ENCODE assay signal across 24 cellular contexts in the genomic region with DNA sequence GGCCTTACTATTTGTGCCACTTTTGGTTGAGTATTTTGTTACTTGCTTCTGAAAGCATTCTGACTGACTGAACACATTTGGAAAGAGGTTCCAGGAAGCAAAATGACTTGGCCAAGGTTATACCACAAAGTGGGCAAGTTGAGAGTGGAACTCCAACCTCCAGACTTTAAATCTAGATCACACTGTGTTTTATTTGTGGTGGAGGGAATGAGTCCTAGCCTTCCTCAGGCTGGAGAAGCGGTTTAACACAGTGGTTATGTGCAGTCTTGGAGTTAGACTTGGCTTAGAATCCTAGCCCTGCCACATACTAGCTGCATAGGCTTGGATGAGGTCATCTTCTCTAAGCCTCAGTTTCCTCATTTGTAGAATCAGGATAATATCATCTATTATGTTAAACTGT. TPM values are rescaled to one million over a fixed set of nuclear protein-coding genes. Genes with fewer than 3 reads are reported as not detected.
DNase-seq lines count a peak whose midpoint lies in the region; ATAC-seq, FAIRE-seq and TF ChIP-seq lines count a peak whose summit lies in the region.
"Had no signal": no experiment of that assay in that cellular context is flagged by ENCODE, and none has a peak within 500 bp of the region (broad histone marks: within the 10 kb centered on the region; RNA-seq: fewer than 3 reads in every experiment).

No MANE protein-coding gene starts in this region.

- intact Hi-C loops in activated CD4-positive, alpha-beta T cell treated with anti-CD3 and anti-CD28 coated beads for 36 hours (cut with DNase I, micrococcal nuclease): no loop called here
- intact Hi-C loops in activated CD4-positive, alpha-beta T cell treated with anti-CD3 and anti-CD28 coated beads, Interleukin-2, amount 10 ng/mL, durations not matched to agents 24 days and 14 days (cut with micrococcal nuclease): no loop called here
- intact Hi-C loops in endothelial cell of umbilical vein (cut with micrococcal nuclease) (no loop called here), PC-9 (cut with micrococcal nuclease; ENCODE audit: unreplicated experiment) (no loop called here)

- H3K79me2 ChIP-seq in endothelial cell of umbilical vein (ENCODE audit: control insufficient read depth, insufficient read depth, low read length) (no peaks in the 10 kb centered on the region), PC-9 (ENCODE audit: low read depth) (peaks cover 7% of the 10 kb centered on the region; the same call in 1 of the 2 replicates)

- H3K4me2 ChIP-seq in endothelial cell of umbilical vein (ENCODE audit: insufficient read depth, low read length): no peak overlapping the region
- H3K4me2 ChIP-seq in PC-9: no peak overlapping the region
- H3K4me2 ChIP-seq: BLaER1, GM23338 had no signal

- H3K4me1 ChIP-seq in endothelial cell of umbilical vein (ENCODE audit: control insufficient read depth, extremely low read depth, insufficient read depth, low read length): no peaks in the 10 kb centered on the region
- H3K4me1 ChIP-seq in PC-9 (replicated peaks; ENCODE audit: insufficient read depth): peaks cover 12% of the 10 kb centered on the region; the same call in 1 of the 2 replicates
- H3K4me1 ChIP-seq: BLaER1 had no signal

- H3K9me3 Mint-ChIP-seq in activated CD4-positive, alpha-beta T cell treated with anti-CD3 and anti-CD28 coated beads for 36 hours (ENCODE audit: low read depth): no peaks in the 10 kb centered on the region
- H3K9me3 Mint-ChIP-seq in activated CD4-positive, alpha-beta T cell treated with anti-CD3 and anti-CD28 coated beads, Interleukin-2, amount 10 ng/mL, durations not matched to agents 24 days and 14 days: no peaks in the 10 kb centered on the region
- no peaks in the 10 kb centered on the region for H3K9me3 Mint-ChIP-seq in activated naive CD8-positive, alpha-beta T cell treated with anti-CD3 and anti-CD28 coated beads, Interleukin-2, amount 50 U/mL, for 24 hours
- no peaks in the 10 kb centered on the region for H3K9me3 Mint-ChIP-seq in activated naive CD8-positive, alpha-beta T cell treated with anti-CD3 and anti-CD28 coated beads for 36 hours
- H3K9me3 Mint-ChIP-seq: CD4-positive, CD25-positive, alpha-beta regulatory T cell; CD8-positive, alpha-beta T cell; GM23338 had no signal

- no peak overlapping the region for H2AFZ ChIP-seq in endothelial cell of umbilical vein (ENCODE audit: low read depth, low read length)
- no peak overlapping the region for H2AFZ ChIP-seq in PC-9
- H2AFZ ChIP-seq: GM23338 had no signal

- peaks cover 27% of the 10 kb centered on the region for H3K4me1 Mint-ChIP-seq in activated CD4-positive, alpha-beta T cell treated with anti-CD3 and anti-CD28 coated beads for 36 hours
- no peaks in the 10 kb centered on the region for H3K4me1 Mint-ChIP-seq in activated CD4-positive, alpha-beta T cell treated with anti-CD3 and anti-CD28 coated beads, Interleukin-2, amount 10 ng/mL, durations not matched to agents 24 days and 14 days
- peaks cover 30% of the 10 kb centered on the region for H3K4me1 Mint-ChIP-seq in activated naive CD8-positive, alpha-beta T cell treated with anti-CD3 and anti-CD28 coated beads, Interleukin-2, amount 50 U/mL, for 24 hours
- peaks cover 20% of the 10 kb centered on the region for H3K4me1 Mint-ChIP-seq in activated naive CD8-positive, alpha-beta T cell treated with anti-CD3 and anti-CD28 coated beads for 36 hours
- H3K4me1 Mint-ChIP-seq: GM23338 had no signal

- H3K27me3 ChIP-seq in endothelial cell of umbilical vein (ENCODE audit: control insufficient read depth in 2 of 2, insufficient read depth in 2 of 2, low read length in 2 of 2) (no peaks in the 10 kb centered on the region), PC-9 (ENCODE audit: insufficient read depth, low read depth) (no peaks in the 10 kb centered on the region)
- H3K27me3 ChIP-seq: BLaER1 had no signal

- H3K36me3 Mint-ChIP-seq in activated CD4-positive, alpha-beta T cell treated with anti-CD3 and anti-CD28 coated beads for 36 hours (ENCODE audit: low read depth): peaks cover 7% of the 10 kb centered on the region
- H3K36me3 Mint-ChIP-seq in activated CD4-positive, alpha-beta T cell treated with anti-CD3 and anti-CD28 coated beads, Interleukin-2, amount 10 ng/mL, durations not matched to agents 24 days and 14 days (ENCODE audit: low read depth): no peaks in the 10 kb centered on the region
- no peaks in the 10 kb centered on the region for H3K36me3 Mint-ChIP-seq in activated naive CD8-positive, alpha-beta T cell treated with anti-CD3 and anti-CD28 coated beads, Interleukin-2, amount 50 U/mL, for 24 hours (ENCODE audit: low read depth)
- peaks cover 6% of the 10 kb centered on the region for H3K36me3 Mint-ChIP-seq in activated naive CD8-positive, alpha-beta T cell treated with anti-CD3 and anti-CD28 coated beads for 36 hours

- no peaks in the 10 kb centered on the region for H3K9me2 ChIP-seq in PC-9 (ENCODE audit: insufficient read depth)

- FAIRE-seq in endothelial cell of umbilical vein (lab: Jason Lieb, UNC): peak; percentile 24
- FAIRE-seq: A204.1, G401.6, GM12892, GM19239, H54 had no signal

- H4K20me1 ChIP-seq in endothelial cell of umbilical vein (replicated peaks; ENCODE audit: control insufficient read depth, extremely low read depth, insufficient read depth, low read length): no peaks in the 10 kb centered on the region
- no peaks in the 10 kb centered on the region for H4K20me1 ChIP-seq in PC-9 (ENCODE audit: insufficient read depth)
- H4K20me1 ChIP-seq: BLaER1 had no signal

- H3K4me3 ChIP-seq in endothelial cell of umbilical vein (replicated peaks in 1 of 3; ENCODE audit: insufficient read depth in 1 of 3, low read depth in 1 of 3, low read length in 3 of 3) (no peak overlapping the region), PC-9 (no peak overlapping the region)
- H3K4me3 ChIP-seq: BLaER1, GM23338 had no signal

- DNase-seq in activated CD4-positive, alpha-beta T cell treated with anti-CD3 and anti-CD28 coated beads for 36 hours: no peak
- no peak for DNase-seq in activated CD4-positive, alpha-beta T cell treated with anti-CD3 and anti-CD28 coated beads, Interleukin-2, amount 10 ng/mL, durations not matched to agents 24 days and 14 days
- DNase-seq in activated naive CD8-positive, alpha-beta T cell treated with anti-CD3 and anti-CD28 coated beads, Interleukin-2, amount 50 U/mL, for 24 hours: no peak
- DNase-seq in activated naive CD8-positive, alpha-beta T cell treated with anti-CD3 and anti-CD28 coated beads for 36 hours: no peak
- no peak for DNase-seq in endothelial cell of umbilical vein (ENCODE audit: low read depth, low spot score)
- no peak for DNase-seq in PC-9
- DNase-seq: Caco-2; CD4-positive, CD25-positive, alpha-beta regulatory T cell; CD8-positive, alpha-beta T cell; DMS153; DND-41; HCEC 1CT had no signal

- POLR2A ChIA-PET in activated CD4-positive, alpha-beta T cell treated with anti-CD3 and anti-CD28 coated beads for 36 hours (lab: Charles Lee): no interaction called here
- POLR2A ChIA-PET in endothelial cell of umbilical vein (lab: Charles Lee): no interaction called here
- POLR2A ChIA-PET in PC-9 (lab: Charles Lee; ENCODE audit: unreplicated experiment): no interaction called here

- H3K36me3 ChIP-seq in endothelial cell of umbilical vein (ENCODE audit: control insufficient read depth in 2 of 2, extremely low read depth in 1 of 2, insufficient read depth in 2 of 2, low read length in 2 of 2) (no peaks in the 10 kb centered on the region), PC-9 (ENCODE audit: low read depth) (no peaks in the 10 kb centered on the region)
- H3K36me3 ChIP-seq: BLaER1 had no signal

- CTCF ChIA-PET in activated CD4-positive, alpha-beta T cell treated with anti-CD3 and anti-CD28 coated beads for 36 hours (lab: Charles Lee): interaction anchor here (0.8 kb wide), 1 partner anchor 13 kb away, joined by 3 read pairs; no protein-coding TSS in a partner anchor
- CTCF ChIA-PET in endothelial cell of umbilical vein (lab: Charles Lee) (interaction anchor here (1.1 kb wide), 1 partner anchor 48 kb away, joined by 3 read pairs; no protein-coding TSS in a partner anchor), PC-9 (lab: Charles Lee) (no interaction called here)

- dilution Hi-C loops in endothelial cell of umbilical vein (cut with MboI; ENCODE audit: extremely low pct_ligation_motif_present, low sequenced_read_pairs): no loop called here

- H3K9ac ChIP-seq in endothelial cell of umbilical vein (replicated peaks; ENCODE audit: extremely low read depth, insufficient read depth, low read length): no peak overlapping the region
- H3K9ac ChIP-seq: BLaER1 had no signal

- no peak for TF ChIP-seq POLR2A in endothelial cell of umbilical vein (IDR thresholded peaks at IDR 0.05; ENCODE audit: low read depth, low read length)

- peak; percentile 44 for ATAC-seq in activated CD4-positive, alpha-beta T cell treated with anti-CD3 and anti-CD28 coated beads for 36 hours
- ATAC-seq in activated naive CD8-positive, alpha-beta T cell treated with anti-CD3 and anti-CD28 coated beads, Interleukin-2, amount 50 U/mL, for 24 hours: peak; percentile 62
- no peak for ATAC-seq in GM19455 (IDR thresholded peaks at IDR 0.05; ENCODE audit: unreplicated experiment)
- ATAC-seq: CD8-positive, alpha-beta T cell; GM23338 had no signal

- H3F3A ChIP-seq in PC-9 (ENCODE audit: insufficient read depth, low read depth): no peaks in the 10 kb centered on the region

- H3K27ac ChIP-seq in VCaP (peak overlapping the region; percentile 60; the same call in 1 of the 2 replicates), endothelial cell of umbilical vein (ENCODE audit: insufficient read depth, low read depth, low read length) (no peak overlapping the region), PC-9 (no peak overlapping the region)
- H3K27ac ChIP-seq: 22Rv1, BLaER1, C4-2B had no signal

- no peak overlapping the region for H3K27ac Mint-ChIP-seq in activated CD4-positive, alpha-beta T cell treated with anti-CD3 and anti-CD28 coated beads for 36 hours
- no peak overlapping the region for H3K27ac Mint-ChIP-seq in activated CD4-positive, alpha-beta T cell treated with anti-CD3 and anti-CD28 coated beads, Interleukin-2, amount 10 ng/mL, durations not matched to agents 24 days and 14 days
- no peak overlapping the region for H3K27ac Mint-ChIP-seq in activated naive CD8-positive, alpha-beta T cell treated with anti-CD3 and anti-CD28 coated beads, Interleukin-2, amount 50 U/mL, for 24 hours
- no peak overlapping the region for H3K27ac Mint-ChIP-seq in activated naive CD8-positive, alpha-beta T cell treated with anti-CD3 and anti-CD28 coated beads for 36 hours
- H3K27ac Mint-ChIP-seq: B cell; CD4-positive, CD25-positive, alpha-beta regulatory T cell; CD8-positive, alpha-beta T cell; GM23338 had no signal

- H3K9me3 ChIP-seq in endothelial cell of umbilical vein (replicated peaks; ENCODE audit: control insufficient read depth, insufficient read depth, low read length) (no peaks in the 10 kb centered on the region), PC-9 (ENCODE audit: insufficient read depth, low read depth) (no peaks in the 10 kb centered on the region)
- H3K9me3 ChIP-seq: BLaER1, Caco-2 had no signal

- H3K9me1 ChIP-seq in endothelial cell of umbilical vein (replicated peaks; ENCODE audit: control insufficient read depth, extremely low read depth, insufficient read depth, low read length): no peaks in the 10 kb centered on the region

- no TSS peak for BruUV-seq in endothelial cell of umbilical vein (replicated peaks; lab: Mats Ljungman, UMichigan)
- no TSS peak for BruUV-seq in PC-9 (replicated peaks; lab: Mats Ljungman, UMichigan)

- no peak overlapping the region for H3K4me3 Mint-ChIP-seq in activated CD4-positive, alpha-beta T cell treated with anti-CD3 and anti-CD28 coated beads for 36 hours
- no peak overlapping the region for H3K4me3 Mint-ChIP-seq in activated CD4-positive, alpha-beta T cell treated with anti-CD3 and anti-CD28 coated beads, Interleukin-2, amount 10 ng/mL, durations not matched to agents 24 days and 14 days
- H3K4me3 Mint-ChIP-seq in activated naive CD8-positive, alpha-beta T cell treated with anti-CD3 and anti-CD28 coated beads, Interleukin-2, amount 50 U/mL, for 24 hours: no peak overlapping the region
- H3K4me3 Mint-ChIP-seq in activated naive CD8-positive, alpha-beta T cell treated with anti-CD3 and anti-CD28 coated beads for 36 hours: no peak overlapping the region
- H3K4me3 Mint-ChIP-seq: B cell; CD4-positive, CD25-positive, alpha-beta regulatory T cell; CD8-positive, alpha-beta T cell; GM23338 had no signal

- H3K27me3 Mint-ChIP-seq in activated CD4-positive, alpha-beta T cell treated with anti-CD3 and anti-CD28 coated beads for 36 hours: no peaks in the 10 kb centered on the region
- H3K27me3 Mint-ChIP-seq in activated CD4-positive, alpha-beta T cell treated with anti-CD3 and anti-CD28 coated beads, Interleukin-2, amount 10 ng/mL, durations not matched to agents 24 days and 14 days: no peaks in the 10 kb centered on the region
- no peaks in the 10 kb centered on the region for H3K27me3 Mint-ChIP-seq in activated naive CD8-positive, alpha-beta T cell treated with anti-CD3 and anti-CD28 coated beads, Interleukin-2, amount 50 U/mL, for 24 hours
- no peaks in the 10 kb centered on the region for H3K27me3 Mint-ChIP-seq in activated naive CD8-positive, alpha-beta T cell treated with anti-CD3 and anti-CD28 coated beads for 36 hours
- H3K27me3 Mint-ChIP-seq: B cell; CD4-positive, CD25-positive, alpha-beta regulatory T cell had no signal

- TF ChIP-seq CTCF in VCaP (conservative IDR thresholded peaks at IDR 0.05) (no peak), endothelial cell of umbilical vein (IDR thresholded peaks at IDR 0.05; ENCODE audit: extremely low read depth in 1 of 2, insufficient read depth in 1 of 2, low read depth in 1 of 2, low read length in 2 of 2) (no peak), PC-9 (conservative IDR thresholded peaks at IDR 0.05) (no peak)

RNA-seq across cellular contexts. Expression of a gene that starts 33.4 kb away (rescaled TPM):
- total RNA-seq in activated CD4-positive, alpha-beta T cell treated with anti-CD3 and anti-CD28 coated beads for 36 hours: 1 to 10 TPM; 4.5 to 5.2 TPM
- 5.8 and 6.6 TPM in 2 replicates for total RNA-seq in activated CD4-positive, alpha-beta T cell treated with anti-CD3 and anti-CD28 coated beads, Interleukin-2, amount 10 ng/mL, durations not matched to agents 24 days and 14 days
- 1 to 10 TPM; 4.5 to 4.8 TPM for total RNA-seq in activated naive CD8-positive, alpha-beta T cell treated with anti-CD3 and anti-CD28 coated beads for 36 hours
- total RNA-seq in endothelial cell of umbilical vein (8.5 and 9.1 TPM in 2 replicates), PC-9 (2021) (7.7 and 8.4 TPM in 2 replicates)
- 2.8 and 3.1 TPM in 2 replicates for polyA plus RNA-seq in endothelial cell of umbilical vein
- polyA plus RNA-seq in endothelial cell of umbilical vein (2011; cell fraction: cytosol; rRNA removed): 3.7 and 4.0 TPM in 2 replicates
- polyA plus RNA-seq in endothelial cell of umbilical vein (2011; cell fraction: nucleus; rRNA removed): 6.1 and 6.9 TPM in 2 replicates
- 4.0 and 4.6 TPM in 2 replicates for polyA plus RNA-seq in endothelial cell of umbilical vein (2012)
- 16.7 and 20.0 TPM in 2 replicates for polyA minus RNA-seq in endothelial cell of umbilical vein
- polyA minus RNA-seq in endothelial cell of umbilical vein (2011; cell fraction: cytosol; rRNA and poly(A)+ RNA removed): 4.6 TPM
- 23.8 and 28.0 TPM in 2 replicates for polyA minus RNA-seq in endothelial cell of umbilical vein (2011; cell fraction: nucleus; rRNA and poly(A)+ RNA removed)
